In genomic region chrX:24693453-24694202, GRCh38 we compare ENCODE assay signal across 8 cellular contexts. TPM values are rescaled to one million over a fixed set of nuclear protein-coding genes. Genes with fewer than 3 reads are reported as not detected.
DNase-seq lines count a peak whose midpoint lies in the region; ATAC-seq and TF ChIP-seq lines count a peak whose summit lies in the region.

POLA1 (plus strand) TSS chrX:24693918; CDS start chrX:24693962, 44 bp downstream.

- H3K27ac Mint-ChIP-seq in activated naive CD8-positive, alpha-beta T cell treated with anti-CD3 and anti-CD28 coated beads for 36 hours: peak within 1 kb of the TSS; percentile 91
- H3K27ac Mint-ChIP-seq in glutamatergic neuron (ENCODE audit: unreplicated experiment): peak within 1 kb of the TSS; percentile 52

- H3K36me3 Mint-ChIP-seq in activated naive CD8-positive, alpha-beta T cell treated with anti-CD3 and anti-CD28 coated beads for 36 hours: peaks cover 20% of the 10 kb centered on the region
- H3K36me3 Mint-ChIP-seq in glutamatergic neuron (ENCODE audit: unreplicated experiment): no peaks in the 10 kb centered on the region

- H3K9me3 Mint-ChIP-seq in activated naive CD8-positive, alpha-beta T cell treated with anti-CD3 and anti-CD28 coated beads for 36 hours: no peaks in the 10 kb centered on the region
- H3K9me3 Mint-ChIP-seq in glutamatergic neuron (ENCODE audit: unreplicated experiment): no peaks in the 10 kb centered on the region

- peak within 1 kb of the TSS; percentile 30 for H3K27ac ChIP-seq in temporal lobe (ENCODE audit: low read depth, low read length)

- H3K27me3 Mint-ChIP-seq in activated naive CD8-positive, alpha-beta T cell treated with anti-CD3 and anti-CD28 coated beads for 36 hours: no peaks in the 10 kb centered on the region
- H3K27me3 Mint-ChIP-seq in glutamatergic neuron (ENCODE audit: unreplicated experiment): peaks cover 2% of the 10 kb centered on the region

- peaks cover 16% of the 10 kb centered on the region for H3K4me1 Mint-ChIP-seq in activated naive CD8-positive, alpha-beta T cell treated with anti-CD3 and anti-CD28 coated beads for 36 hours
- peaks cover 4% of the 10 kb centered on the region for H3K4me1 Mint-ChIP-seq in glutamatergic neuron (ENCODE audit: low read depth, unreplicated experiment)

- TF ChIP-seq CTCF in GM10266 (IDR thresholded peaks at IDR 0.05; ENCODE audit: control insufficient read depth, insufficient read depth, low read depth, missing control alignments) (peak; percentile 16), glutamatergic neuron (IDR thresholded peaks at IDR 0.05; ENCODE audit: partially characterized antibody, unreplicated experiment) (no peak), omental fat pad (IDR thresholded peaks at IDR 0.05) (no peak)

- ATAC-seq in HG02610 (IDR thresholded peaks at IDR 0.05; ENCODE audit: unreplicated experiment) (peak; percentile 97), omental fat pad (ENCODE audit: low FRiP score) (peak; percentile 98)

- H3K4me3 Mint-ChIP-seq in activated naive CD8-positive, alpha-beta T cell treated with anti-CD3 and anti-CD28 coated beads for 36 hours: peak within 1 kb of the TSS; percentile 86
- peak within 1 kb of the TSS; percentile 86 for H3K4me3 Mint-ChIP-seq in glutamatergic neuron (ENCODE audit: unreplicated experiment)

- DNase-seq in GM10266 (ENCODE audit: extremely low spot score) (peak; percentile 83), NCI-H1092 (lab: John Stamatoyannopoulos, UW) (peak; percentile 97), SKM-1 (lab: John Stamatoyannopoulos, UW; ENCODE audit: unreplicated experiment) (peak; percentile 91), glutamatergic neuron (peak; percentile 90), omental fat pad (ENCODE audit: low spot score) (peak; percentile 71)
- DNase-seq in activated naive CD8-positive, alpha-beta T cell treated with anti-CD3 and anti-CD28 coated beads for 36 hours: peak; percentile 87

RNA-seq across cellular contexts. Expression of gene POLA1, which starts in this region (rescaled TPM):
- total RNA-seq in activated naive CD8-positive, alpha-beta T cell treated with anti-CD3 and anti-CD28 coated beads for 36 hours: 10 to 100 TPM; 48.3 to 48.4 TPM
- 13.2 TPM for total RNA-seq in glutamatergic neuron (ENCODE audit: unreplicated experiment)
- 10 to 100 TPM in 2 of 4 donors, 1 to 10 TPM in 2; 5.7 to 13.9 (median 9.9) TPM for total RNA-seq in omental fat pad
- total RNA-seq in temporal lobe: 26.1 TPM

Comparison
In these comparisons a context has a peak if more than half of its experiments do, and no peak if none do; other contexts are left out.
1. Peak in every context shown above with its lines: DNase-seq, ATAC-seq and H3K27ac ChIP-seq.